Comparison of ENCODE assay signal across 1 cellular context in genomic region chr2:134167015-134167414, GRCh38.
TF ChIP-seq lines count a peak whose summit lies in the region.

No MANE protein-coding gene starts in this region.

TF ChIP-seq in IMR-90, 13 proteins besides CTCF, POLR2A, EP300 and RAD21 (continued from another document):
- no peak for TF ChIP-seq USF2 (IDR thresholded peaks at IDR 0.05; ENCODE audit: low read depth, low read length)
